ENCODE assay signal across 19 cellular contexts in the genomic region with DNA sequence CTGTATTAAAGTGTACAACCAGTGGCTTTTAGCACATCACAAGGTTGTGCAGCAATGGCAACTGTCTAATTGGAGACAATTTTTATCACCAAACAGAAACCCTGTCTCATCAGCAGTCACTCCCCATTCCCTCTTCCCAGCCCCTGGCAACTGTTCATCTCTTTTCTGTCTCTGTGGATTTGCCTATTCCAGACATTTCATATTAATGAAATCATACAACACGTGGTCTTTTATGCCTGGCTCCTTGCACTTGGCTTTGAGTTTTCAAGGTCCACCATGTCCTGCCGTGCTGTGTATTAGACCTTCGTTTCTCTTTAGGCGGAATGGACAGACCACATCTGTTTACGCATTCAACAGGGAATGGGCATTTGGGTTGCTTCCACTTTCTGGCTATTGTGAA. TPM values are rescaled to one million over a fixed set of nuclear protein-coding genes. Genes with fewer than 3 reads are reported as not detected.
"Had no signal": no experiment of that assay in that cellular context is flagged by ENCODE, and none has a peak within 500 bp of the region (broad histone marks: within the 10 kb centered on the region; RNA-seq: fewer than 3 reads in every experiment).

No MANE protein-coding gene starts in this region.

- H3K27me3 Mint-ChIP-seq: activated CD4-positive, alpha-beta T cell treated with anti-CD3 and anti-CD28 coated beads, Interleukin-2, amount 10 ng/mL, durations not matched to agents 7 days and 5 days had no signal

- H3K27ac ChIP-seq: breast epithelium, gastroesophageal sphincter, neutrophil, skin epidermis, upper lobe of left lung had no signal

- H3K36me3 ChIP-seq: breast epithelium, gastroesophageal sphincter, neutrophil, upper lobe of left lung had no signal

- H3K4me3 ChIP-seq: breast epithelium, gastroesophageal sphincter, skin epidermis, upper lobe of left lung had no signal

- H3K9me3 Mint-ChIP-seq: activated CD4-positive, alpha-beta T cell treated with anti-CD3 and anti-CD28 coated beads, Interleukin-2, amount 10 ng/mL, durations not matched to agents 7 days and 5 days; activated T-helper 17 cell treated with anti-CD3 and anti-CD28 coated beads, Interleukin-2, amount 50 U/mL, for 72 hours; natural killer cell; stimulated activated naive CD8-positive, alpha-beta T cell treated with anti-CD3 and anti-CD28 coated beads, Interleukin-15, Interleukin-2, amounts not matched to agents 100 ng/mL and 50 ng/mL, for 24 hours; T-helper 2 cell treated with Interferon-gamma antibody and Interleukin-4, amounts not matched to agents 5 μg/mL and 100 μg/mL, for 36 hours had no signal

- ATAC-seq: activated T-helper 17 cell treated with anti-CD3 and anti-CD28 coated beads, Interleukin-2, amount 50 U/mL, for 72 hours; gastroesophageal sphincter; natural killer cell had no signal

- H3K9me3 ChIP-seq: breast epithelium, gastroesophageal sphincter, neutrophil, upper lobe of left lung had no signal

- H3K4me1 ChIP-seq: breast epithelium, gastroesophageal sphincter had no signal

- DNase-seq: activated CD4-positive, alpha-beta T cell treated with anti-CD3 and anti-CD28 coated beads, Interleukin-2, amount 10 ng/mL, durations not matched to agents 7 days and 5 days; activated naive CD4-positive, alpha-beta T cell treated with Interleukin-2 at 50 U/mL for 16 hours; anterior cingulate cortex; cerebellar nuclear complex; effector CD8-positive, alpha-beta T cell; mammary epithelial cell; SW 1271 had no signal

- H3K27me3 ChIP-seq: breast epithelium, upper lobe of left lung had no signal

- H3K36me3 Mint-ChIP-seq: natural killer cell had no signal

- H3K27ac Mint-ChIP-seq: activated CD4-positive, alpha-beta T cell treated with anti-CD3 and anti-CD28 coated beads, Interleukin-2, amount 10 ng/mL, durations not matched to agents 7 days and 5 days; activated T-helper 17 cell treated with anti-CD3 and anti-CD28 coated beads, Interleukin-2, amount 50 U/mL, for 72 hours; natural killer cell; stimulated activated naive CD8-positive, alpha-beta T cell treated with anti-CD3 and anti-CD28 coated beads, Interleukin-15, Interleukin-2, amounts not matched to agents 100 ng/mL and 50 ng/mL, for 24 hours; T-helper 2 cell treated with Interferon-gamma antibody and Interleukin-4, amounts not matched to agents 5 μg/mL and 100 μg/mL, for 36 hours had no signal

- H3K4me3 Mint-ChIP-seq: activated CD4-positive, alpha-beta T cell treated with anti-CD3 and anti-CD28 coated beads, Interleukin-2, amount 10 ng/mL, durations not matched to agents 7 days and 5 days; activated T-helper 17 cell treated with anti-CD3 and anti-CD28 coated beads, Interleukin-2, amount 50 U/mL, for 72 hours; natural killer cell; stimulated activated naive CD8-positive, alpha-beta T cell treated with anti-CD3 and anti-CD28 coated beads, Interleukin-15, Interleukin-2, amounts not matched to agents 100 ng/mL and 50 ng/mL, for 24 hours; T-helper 2 cell treated with Interferon-gamma antibody and Interleukin-4, amounts not matched to agents 5 μg/mL and 100 μg/mL, for 36 hours had no signal

- H3K4me1 Mint-ChIP-seq: activated CD4-positive, alpha-beta T cell treated with anti-CD3 and anti-CD28 coated beads, Interleukin-2, amount 10 ng/mL, durations not matched to agents 7 days and 5 days; activated T-helper 17 cell treated with anti-CD3 and anti-CD28 coated beads, Interleukin-2, amount 50 U/mL, for 72 hours had no signal

RNA-seq across cellular contexts. Expression of gene TNFRSF13B, which starts 30.3 kb away (rescaled TPM):
- total RNA-seq: activated CD4-positive, alpha-beta T cell treated with anti-CD3 and anti-CD28 coated beads, Interleukin-2, amount 10 ng/mL, durations not matched to agents 7 days and 5 days; activated T-helper 17 cell treated with anti-CD3 and anti-CD28 coated beads, Interleukin-2, amount 50 U/mL, for 72 hours; fibroblast of lung; mammary epithelial cell; renal cortical epithelial cell; temporal lobe had no signal
- polyA plus RNA-seq: fibroblast of lung, mammary epithelial cell had no signal
